1 cellular context compared by ENCODE assay signal in the genomic region with DNA sequence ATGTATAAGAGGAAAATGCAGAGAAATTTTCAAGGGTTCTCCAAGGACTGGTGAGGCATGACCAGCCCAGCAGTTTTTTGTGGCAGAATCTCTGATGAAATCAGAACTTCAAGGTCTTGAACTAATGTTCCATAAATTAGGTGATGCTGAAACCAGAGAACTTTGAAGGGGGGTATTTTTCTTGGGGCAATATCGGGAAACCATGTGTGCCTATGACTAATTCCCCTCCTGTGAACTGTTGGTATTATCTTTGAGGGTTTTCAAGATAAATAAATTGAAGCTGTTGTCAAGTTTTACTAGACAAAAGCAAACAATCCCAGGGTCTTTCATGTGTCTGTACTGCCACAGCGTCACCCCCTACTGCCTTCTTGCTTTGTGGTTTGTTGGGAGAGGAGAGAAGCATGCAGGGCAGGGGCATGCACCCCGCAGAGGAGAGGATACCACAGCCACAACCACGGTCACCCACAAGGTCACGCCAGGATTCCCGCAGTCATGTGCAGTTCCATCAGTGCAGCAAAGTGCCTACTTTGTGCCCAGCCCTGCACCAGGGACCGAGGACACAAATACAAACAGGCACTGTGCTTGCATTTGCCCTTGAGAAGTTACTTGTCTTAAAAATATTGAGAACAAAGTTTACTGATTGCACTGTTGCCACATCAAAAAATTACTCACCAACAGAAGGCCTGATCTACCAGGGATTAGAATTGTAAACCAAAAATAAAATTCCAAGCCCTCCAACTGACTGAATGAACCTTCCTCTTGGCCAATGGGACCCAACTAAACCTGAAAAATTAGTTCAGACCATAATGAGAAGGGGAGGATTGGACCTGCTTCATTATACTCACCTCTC.
TF ChIP-seq lines count a peak whose summit lies in the region.

No MANE protein-coding gene starts in this region.

TF ChIP-seq in HEK293, 187 proteins besides CTCF, POLR2A, EP300 and RAD21 (continued from another document and continues in another):
- TF ChIP-seq, protein P1, sequence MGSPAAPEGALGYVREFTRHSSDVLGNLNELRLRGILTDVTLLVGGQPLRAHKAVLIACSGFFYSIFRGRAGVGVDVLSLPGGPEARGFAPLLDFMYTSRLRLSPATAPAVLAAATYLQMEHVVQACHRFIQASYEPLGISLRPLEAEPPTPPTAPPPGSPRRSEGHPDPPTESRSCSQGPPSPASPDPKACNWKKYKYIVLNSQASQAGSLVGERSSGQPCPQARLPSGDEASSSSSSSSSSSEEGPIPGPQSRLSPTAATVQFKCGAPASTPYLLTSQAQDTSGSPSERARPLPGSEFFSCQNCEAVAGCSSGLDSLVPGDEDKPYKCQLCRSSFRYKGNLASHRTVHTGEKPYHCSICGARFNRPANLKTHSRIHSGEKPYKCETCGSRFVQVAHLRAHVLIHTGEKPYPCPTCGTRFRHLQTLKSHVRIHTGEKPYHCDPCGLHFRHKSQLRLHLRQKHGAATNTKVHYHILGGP (tag by site-specific recombination; IDR thresholded peaks at IDR 0.05): 0 out of 2 replicates have a peak, but pooled peaks have one; percentile 51
- TF ChIP-seq ZNF335 (tag by site-specific recombination; conservative IDR thresholded peaks at IDR 0.05): peak; percentile 38; the same call in 1 of the 2 replicates
- no peak for TF ChIP-seq ZBTB11 (tag by site-specific recombination; conservative IDR thresholded peaks at IDR 0.05; ENCODE audit: low read depth)
- no peak for TF ChIP-seq YY1 (tag by site-specific recombination; IDR thresholded peaks at IDR 0.05)
- TF ChIP-seq OVOL3 (tag by site-specific recombination; IDR thresholded peaks at IDR 0.05): peak; percentile 63
- peak; percentile 83 for TF ChIP-seq ZBTB48 (tag by site-specific recombination; IDR thresholded peaks at IDR 0.05)
- peak; percentile 97 for TF ChIP-seq ZEB2 (tag by site-specific recombination; IDR thresholded peaks at IDR 0.05)
- TF ChIP-seq ZNF274 (IDR thresholded peaks at IDR 0.05; ENCODE audit: low read length): no peak
- no peak for TF ChIP-seq ZNF274 (tag by site-specific recombination; IDR thresholded peaks at IDR 0.05; ENCODE audit: borderline replicate concordance)
- TF ChIP-seq ZNF768 (tag by site-specific recombination; IDR thresholded peaks at IDR 0.05): no peak
- TF ChIP-seq ZNF549 (tag by site-specific recombination; IDR thresholded peaks at IDR 0.05): no peak
- TF ChIP-seq KLF10 (tag by site-specific recombination; IDR thresholded peaks at IDR 0.05): peak; percentile 80
- TF ChIP-seq ZNF555 (tag by site-specific recombination; conservative IDR thresholded peaks at IDR 0.05): no peak
- TF ChIP-seq ZBTB7A (tag by site-specific recombination; IDR thresholded peaks at IDR 0.05; ENCODE audit: low read depth): no peak
- 0 out of 2 replicates have a peak, but pooled peaks have one; percentile 21 for TF ChIP-seq SP2 (tag by site-specific recombination; IDR thresholded peaks at IDR 0.05)
- peak; percentile 91 for TF ChIP-seq ZSCAN23 (tag by site-specific recombination; IDR thresholded peaks at IDR 0.05)
- no peak for TF ChIP-seq ZNF132 (tag by site-specific recombination; IDR thresholded peaks at IDR 0.05; ENCODE audit: borderline replicate concordance)
- peak; percentile 90 for TF ChIP-seq IKZF3 (tag by site-specific recombination; IDR thresholded peaks at IDR 0.05)
- peak; percentile 92 for TF ChIP-seq ZNF639 (tag by site-specific recombination; IDR thresholded peaks at IDR 0.05)
- TF ChIP-seq, protein P2, sequence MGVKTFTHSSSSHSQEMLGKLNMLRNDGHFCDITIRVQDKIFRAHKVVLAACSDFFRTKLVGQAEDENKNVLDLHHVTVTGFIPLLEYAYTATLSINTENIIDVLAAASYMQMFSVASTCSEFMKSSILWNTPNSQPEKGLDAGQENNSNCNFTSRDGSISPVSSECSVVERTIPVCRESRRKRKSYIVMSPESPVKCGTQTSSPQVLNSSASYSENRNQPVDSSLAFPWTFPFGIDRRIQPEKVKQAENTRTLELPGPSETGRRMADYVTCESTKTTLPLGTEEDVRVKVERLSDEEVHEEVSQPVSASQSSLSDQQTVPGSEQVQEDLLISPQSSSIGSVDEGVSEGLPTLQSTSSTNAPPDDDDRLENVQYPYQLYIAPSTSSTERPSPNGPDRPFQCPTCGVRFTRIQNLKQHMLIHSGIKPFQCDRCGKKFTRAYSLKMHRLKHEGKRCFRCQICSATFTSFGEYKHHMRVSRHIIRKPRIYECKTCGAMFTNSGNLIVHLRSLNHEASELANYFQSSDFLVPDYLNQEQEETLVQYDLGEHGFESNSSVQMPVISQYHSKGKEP (tag by site-specific recombination; IDR thresholded peaks at IDR 0.05): peak; percentile 68
- TF ChIP-seq, protein P3, sequence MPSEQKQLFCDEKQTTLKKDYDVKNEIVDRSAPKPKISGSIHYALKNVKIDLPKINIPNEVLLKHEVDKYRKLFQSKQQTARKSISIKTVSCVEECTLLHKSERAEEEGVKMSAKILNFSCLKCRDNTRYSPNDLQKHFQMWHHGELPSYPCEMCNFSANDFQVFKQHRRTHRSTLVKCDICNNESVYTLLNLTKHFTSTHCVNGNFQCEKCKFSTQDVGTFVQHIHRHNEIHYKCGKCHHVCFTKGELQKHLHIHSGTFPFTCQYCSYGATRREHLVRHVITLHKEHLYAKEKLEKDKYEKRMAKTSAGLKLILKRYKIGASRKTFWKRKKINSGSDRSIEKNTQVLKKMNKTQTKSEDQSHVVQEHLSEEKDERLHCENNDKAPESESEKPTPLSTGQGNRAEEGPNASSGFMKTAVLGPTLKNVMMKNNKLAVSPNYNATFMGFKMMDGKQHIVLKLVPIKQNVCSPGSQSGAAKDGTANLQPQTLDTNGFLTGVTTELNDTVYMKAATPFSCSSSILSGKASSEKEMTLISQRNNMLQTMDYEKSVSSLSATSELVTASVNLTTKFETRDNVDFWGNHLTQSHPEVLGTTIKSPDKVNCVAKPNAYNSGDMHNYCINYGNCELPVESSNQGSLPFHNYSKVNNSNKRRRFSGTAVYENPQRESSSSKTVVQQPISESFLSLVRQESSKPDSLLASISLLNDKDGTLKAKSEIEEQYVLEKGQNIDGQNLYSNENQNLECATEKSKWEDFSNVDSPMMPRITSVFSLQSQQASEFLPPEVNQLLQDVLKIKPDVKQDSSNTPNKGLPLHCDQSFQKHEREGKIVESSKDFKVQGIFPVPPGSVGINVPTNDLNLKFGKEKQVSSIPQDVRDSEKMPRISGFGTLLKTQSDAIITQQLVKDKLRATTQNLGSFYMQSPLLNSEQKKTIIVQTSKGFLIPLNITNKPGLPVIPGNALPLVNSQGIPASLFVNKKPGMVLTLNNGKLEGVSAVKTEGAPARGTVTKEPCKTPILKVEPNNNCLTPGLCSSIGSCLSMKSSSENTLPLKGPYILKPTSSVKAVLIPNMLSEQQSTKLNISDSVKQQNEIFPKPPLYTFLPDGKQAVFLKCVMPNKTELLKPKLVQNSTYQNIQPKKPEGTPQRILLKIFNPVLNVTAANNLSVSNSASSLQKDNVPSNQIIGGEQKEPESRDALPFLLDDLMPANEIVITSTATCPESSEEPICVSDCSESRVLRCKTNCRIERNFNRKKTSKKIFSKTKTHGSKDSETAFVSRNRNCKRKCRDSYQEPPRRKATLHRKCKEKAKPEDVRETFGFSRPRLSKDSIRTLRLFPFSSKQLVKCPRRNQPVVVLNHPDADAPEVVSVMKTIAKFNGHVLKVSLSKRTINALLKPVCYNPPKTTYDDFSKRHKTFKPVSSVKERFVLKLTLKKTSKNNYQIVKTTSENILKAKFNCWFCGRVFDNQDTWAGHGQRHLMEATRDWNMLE (tag by site-specific recombination; conservative IDR thresholded peaks at IDR 0.05; ENCODE audit: low read depth): peak; percentile 32
- TF ChIP-seq ZNF521 (tag by site-specific recombination; IDR thresholded peaks at IDR 0.05): no peak
- no peak for TF ChIP-seq ZNF658 (tag by site-specific recombination; IDR thresholded peaks at IDR 0.05)
- TF ChIP-seq ZBTB8A (tag by site-specific recombination; IDR thresholded peaks at IDR 0.05): 0 out of 2 replicates have a peak, but pooled peaks have one; percentile 35
- peak; percentile 56; the same call in 1 of the 2 replicates for TF ChIP-seq ZNF558 (tag by site-specific recombination; IDR thresholded peaks at IDR 0.05)
- TF ChIP-seq ZNF510 (tag by site-specific recombination; IDR thresholded peaks at IDR 0.05; ENCODE audit: insufficient replicate concordance): no peak
- TF ChIP-seq ZNF239 (tag by site-specific recombination; IDR thresholded peaks at IDR 0.05): no peak
- peak; percentile 45; the same call in 1 of the 2 replicates for TF ChIP-seq SCRT1 (tag by site-specific recombination; IDR thresholded peaks at IDR 0.05; ENCODE audit: borderline replicate concordance)
- TF ChIP-seq ZNF350 (tag by site-specific recombination; IDR thresholded peaks at IDR 0.05): no peak
- peak; percentile 85 for TF ChIP-seq ZBTB21 (tag by site-specific recombination; IDR thresholded peaks at IDR 0.05)
- TF ChIP-seq ZNF121 (tag by site-specific recombination; IDR thresholded peaks at IDR 0.05): no peak
- TF ChIP-seq TCF7L2 (IDR thresholded peaks at IDR 0.05; ENCODE audit: borderline replicate concordance, low read depth, low read length): peak; percentile 97
- TF ChIP-seq ZNF324 (tag by site-specific recombination; IDR thresholded peaks at IDR 0.05): peak; percentile 57; the same call in 1 of the 2 replicates
- TF ChIP-seq KLF17 (tag by site-specific recombination; IDR thresholded peaks at IDR 0.05): 0 out of 2 replicates have a peak, but pooled peaks have one; percentile 50
- no peak for TF ChIP-seq REPIN1 (tag by site-specific recombination; IDR thresholded peaks at IDR 0.05; ENCODE audit: low read depth)
- peak; percentile 43; the same call in 1 of the 2 replicates for TF ChIP-seq ZNF10 (tag by site-specific recombination; IDR thresholded peaks at IDR 0.05)
- peak; percentile 14; the same call in 1 of the 2 replicates for TF ChIP-seq ZSCAN18 (tag by site-specific recombination; IDR thresholded peaks at IDR 0.05)
- peak; percentile 5; the same call in 1 of the 2 replicates for TF ChIP-seq ZNF221 (tag by site-specific recombination; IDR thresholded peaks at IDR 0.05; ENCODE audit: borderline replicate concordance)
- no peak for TF ChIP-seq SALL2 (tag by site-specific recombination; IDR thresholded peaks at IDR 0.05; ENCODE audit: borderline replicate concordance)
- no peak for TF ChIP-seq ZNF37A (tag by site-specific recombination; IDR thresholded peaks at IDR 0.05)
- TF ChIP-seq ZNF354C (tag by site-specific recombination; IDR thresholded peaks at IDR 0.05; ENCODE audit: borderline replicate concordance, low read depth): no peak
- no peak for TF ChIP-seq GLI4 (tag by site-specific recombination; IDR thresholded peaks at IDR 0.05)
- TF ChIP-seq ZNF138 (tag by site-specific recombination; IDR thresholded peaks at IDR 0.05; ENCODE audit: borderline replicate concordance): no peak
- TF ChIP-seq SETDB1 (IDR thresholded peaks at IDR 0.05; ENCODE audit: insufficient read length, low read length): no peak
- no peak for TF ChIP-seq ZNF624 (tag by site-specific recombination; IDR thresholded peaks at IDR 0.05)
